ENCODE assay signal across 15 cellular contexts in genomic region chr2:23596316-23596885, GRCh38.
A peak's percentile ranks its signal among the peaks of the same experiment; 100 is the strongest.
DNase-seq lines count a peak whose midpoint lies in the region; ATAC-seq and TF ChIP-seq lines count a peak whose summit lies in the region.
"Had no signal": no experiment of that assay in that cellular context is flagged by ENCODE, and none has a peak within 500 bp of the region (broad histone marks: within the 10 kb centered on the region; RNA-seq: fewer than 3 reads in every experiment).

No MANE protein-coding gene starts in this region.

- DNase-seq in DMS79 treated with DMSO at 0.1 percent for 48 hours (lab: John Stamatoyannopoulos, UW) (peak; percentile 6), DMS79 (lab: John Stamatoyannopoulos, UW) (no peak), amniotic epithelial cell (ENCODE audit: low read depth) (peak; percentile 30), left ventricle myocardium superior (no peak), stromal cell of bone marrow (ENCODE audit: low read depth) (peak; percentile 13), HEK293T (ENCODE audit: extremely low spot score) (no peak)
- no peak for DNase-seq in CD4-positive, alpha-beta T cell
- DNase-seq: 8988T; activated T-cell treated with anti-CD3 and anti-CD28 coated beads, Interleukin-2, amount 50 U/mL, for 4 hours; central memory CD4-positive, alpha-beta T cell; GDM1; PC-3 had no signal

- no peak overlapping the region for H3K4me3 Mint-ChIP-seq in CD4-positive, alpha-beta T cell
- H3K4me3 Mint-ChIP-seq: activated T-cell treated with anti-CD3 and anti-CD28 coated beads, Interleukin-2, amount 50 U/mL, for 4 hours had no signal

- intact Hi-C loops in left ventricle myocardium superior (cut with micrococcal nuclease) = no loop called here
- intact Hi-C loops in CD4-positive, alpha-beta T cell (cut with DNase I, micrococcal nuclease) = no loop called here

- H3K9me3 ChIP-seq in CD4-positive, alpha-beta T cell (ENCODE audit: control insufficient read depth, low read length) = no peaks in the 10 kb centered on the region
- H3K9me3 ChIP-seq: lower lobe of right lung had no signal

- H3K9me3 Mint-ChIP-seq in CD4-positive, alpha-beta T cell = no peaks in the 10 kb centered on the region
- H3K9me3 Mint-ChIP-seq: activated T-cell treated with anti-CD3 and anti-CD28 coated beads, Interleukin-2, amount 50 U/mL, for 4 hours had no signal

- no peaks in the 10 kb centered on the region for H3K27me3 ChIP-seq in CD4-positive, alpha-beta T cell (ENCODE audit: control insufficient read depth, insufficient read depth, low read length)

- no peaks in the 10 kb centered on the region for H3K27me3 Mint-ChIP-seq in CD4-positive, alpha-beta T cell

- H3K27ac Mint-ChIP-seq in CD4-positive, alpha-beta T cell = no peak overlapping the region

- no peaks in the 10 kb centered on the region for H3K36me3 Mint-ChIP-seq in CD4-positive, alpha-beta T cell (ENCODE audit: low read depth)

- TF ChIP-seq CTCF in CD4-positive, alpha-beta T cell (IDR thresholded peaks at IDR 0.05) = no peak

- CTCF ChIA-PET in HEK293T (lab: Yijun Ruan, JAX) = no interaction called here
- CTCF ChIA-PET in CD4-positive, alpha-beta T cell (lab: Charles Lee) = no interaction called here

- ATAC-seq in left ventricle myocardium superior = peak; percentile 31
- no peak for ATAC-seq in GM21717 (IDR thresholded peaks at IDR 0.05; ENCODE audit: unreplicated experiment)
- no peak for ATAC-seq in CD4-positive, alpha-beta T cell (ENCODE audit: poor library complexity)
- ATAC-seq: activated T-cell treated with anti-CD3 and anti-CD28 coated beads, Interleukin-2, amount 50 U/mL, for 4 hours; PC-3 had no signal

- no peaks in the 10 kb centered on the region for H3K4me1 Mint-ChIP-seq in CD4-positive, alpha-beta T cell (ENCODE audit: low read depth)

- no peak overlapping the region for H3K27ac ChIP-seq in CD4-positive, alpha-beta T cell (ENCODE audit: low read depth, low read length)
- H3K27ac ChIP-seq: lower lobe of right lung, VCaP had no signal

- POLR2A ChIA-PET in HEK293T (lab: Yijun Ruan, JAX) = no interaction called here
- POLR2A ChIA-PET in CD4-positive, alpha-beta T cell (lab: Charles Lee) = no interaction called here

TF ChIP-seq in HEK293T, 16 proteins besides CTCF, POLR2A, EP300 and RAD21:
- TF ChIP-seq FOXM1 (IDR thresholded peaks at IDR 0.05; ENCODE audit: borderline replicate concordance) (no peak), ARNT (IDR thresholded peaks at IDR 0.05) (no peak), FOXK2 (IDR thresholded peaks at IDR 0.05) (no peak), CTBP1 (IDR thresholded peaks at IDR 0.05; ENCODE audit: borderline replicate concordance) (no peak), NFRKB (IDR thresholded peaks at IDR 0.05) (no peak), ELF4 (IDR thresholded peaks at IDR 0.05) (no peak), SUZ12 (IDR thresholded peaks at IDR 0.05) (no peak), PKNOX1 (IDR thresholded peaks at IDR 0.05) (no peak)

Comparison
In these comparisons a context has a peak if more than half of its experiments do, and no peak if none do; other contexts are left out.
1. DNase-seq: peak in DMS79 treated with DMSO at 0.1 percent for 48 hours (single experiment), amniotic epithelial cell (single experiment) and stromal cell of bone marrow (single experiment); none in DMS79 (single experiment), left ventricle myocardium superior (single experiment), HEK293T (single experiment) and CD4-positive, alpha-beta T cell (0 of 10).